ENCODE assay signal across 13 cellular contexts in the genomic region with DNA sequence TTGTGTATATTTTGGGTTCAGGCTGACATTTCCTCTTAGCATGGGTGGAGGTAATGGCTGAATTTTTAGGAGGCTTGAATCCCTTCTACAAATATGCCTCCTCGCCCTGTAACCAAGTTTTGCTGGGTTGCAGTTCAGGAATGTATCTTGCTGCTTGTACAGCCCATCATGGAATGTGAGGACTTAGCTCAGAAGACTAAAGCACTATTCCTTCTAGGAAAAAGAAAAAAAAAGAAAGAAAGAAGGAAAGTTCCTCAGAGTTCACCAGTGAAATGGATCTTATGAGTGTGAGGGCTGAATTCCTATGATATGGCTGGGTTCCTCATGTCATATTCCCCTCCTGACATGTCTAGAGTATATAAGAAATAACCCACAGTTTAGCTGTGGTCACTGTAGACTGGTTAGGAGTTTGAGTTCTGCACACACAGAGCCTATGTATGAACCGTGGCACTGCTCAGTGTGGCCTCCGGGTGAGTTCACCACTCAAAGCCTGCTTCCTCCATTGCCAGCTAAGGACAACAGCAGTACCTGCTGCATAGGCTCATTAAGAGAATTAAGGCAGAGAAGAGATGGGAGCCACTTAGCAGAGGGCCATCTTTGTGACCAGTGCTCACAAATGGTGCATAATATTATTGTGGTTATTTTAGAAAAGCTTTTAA.
DNase-seq lines count a peak whose midpoint lies in the region; ATAC-seq and TF ChIP-seq lines count a peak whose summit lies in the region.
"Had no signal": no experiment of that assay in that cellular context is flagged by ENCODE, and none has a peak within 500 bp of the region (broad histone marks: within the 10 kb centered on the region; RNA-seq: fewer than 3 reads in every experiment).

No MANE protein-coding gene starts in this region.

- no peak overlapping the region for H2BK15ac ChIP-seq in IMR-90 (ENCODE audit: low read depth, low read length)

- H3K4me3 ChIP-seq in BLaER1 treated with 17β-estradiol and CSF1 and Interleukin-3, amounts not matched to agents 10 nM and 100 nM: no peak overlapping the region
- no peak overlapping the region for H3K4me3 ChIP-seq in IMR-90 (ENCODE audit: insufficient read depth, low read depth, low read length)
- H3K4me3 ChIP-seq in colonic mucosa: no peak overlapping the region
- H3K4me3 ChIP-seq in prostate gland: no peak overlapping the region

- no peak overlapping the region for H3K23ac ChIP-seq in IMR-90 (ENCODE audit: low read depth, low read length)

- no peak overlapping the region for H2BK5ac ChIP-seq in IMR-90 (ENCODE audit: low read depth, low read length, poor library complexity, severe bottlenecking)

- no peak overlapping the region for H3K4me3 Mint-ChIP-seq in activated naive CD8-positive, alpha-beta T cell treated with anti-CD3 and anti-CD28 coated beads, Interleukin-2, amount 50 U/mL, for 24 hours
- H3K4me3 Mint-ChIP-seq: activated CD4-positive, alpha-beta T cell treated with anti-CD3 and anti-CD28 coated beads, Interleukin-2, amount 10 ng/mL, durations not matched to agents 24 days and 14 days; stimulated activated naive CD8-positive, alpha-beta T cell treated with anti-CD3 and anti-CD28 coated beads, Interleukin-15, Interleukin-2, amounts not matched to agents 100 ng/mL and 50 ng/mL, for 24 hours had no signal

- no peaks in the 10 kb centered on the region for H3K36me3 ChIP-seq in BLaER1 treated with 17β-estradiol and CSF1 and Interleukin-3, amounts not matched to agents 10 nM and 100 nM
- H3K36me3 ChIP-seq in IMR-90 (ENCODE audit: control insufficient read depth, insufficient read depth, low read length) (no peaks in the 10 kb centered on the region), colonic mucosa (no peaks in the 10 kb centered on the region), prostate gland (no peaks in the 10 kb centered on the region)

- no TSS peak for BruUV-seq in IMR-90 (replicated peaks; lab: Mats Ljungman, UMichigan)

- no peak overlapping the region for H3K4ac ChIP-seq in IMR-90 (ENCODE audit: low read depth, low read length)

- TF ChIP-seq RAD21 in IMR-90 (IDR thresholded peaks at IDR 0.05; ENCODE audit: low read length): no peak

- H3K9me1 ChIP-seq in IMR-90 (ENCODE audit: insufficient read depth, low read length): 0 out of 2 replicates have a peak, but pooled peaks cover 3% of the 10 kb centered on the region

- TF ChIP-seq CTCF in IMR-90 (conservative IDR thresholded peaks at IDR 0.05; ENCODE audit: low read depth, low read length) (no peak), colonic mucosa (IDR thresholded peaks at IDR 0.05) (no peak), prostate gland (IDR thresholded peaks at IDR 0.05) (no peak)

- H3K36me3 Mint-ChIP-seq in activated naive CD8-positive, alpha-beta T cell treated with anti-CD3 and anti-CD28 coated beads, Interleukin-2, amount 50 U/mL, for 24 hours (ENCODE audit: low read depth): no peaks in the 10 kb centered on the region

- ATAC-seq in IMR-90 (ENCODE audit: low read depth) (peak; percentile 93), HG03521 (IDR thresholded peaks at IDR 0.05; ENCODE audit: unreplicated experiment) (no peak)
- ATAC-seq in activated naive CD8-positive, alpha-beta T cell treated with anti-CD3 and anti-CD28 coated beads, Interleukin-2, amount 50 U/mL, for 24 hours: no peak

- no peaks in the 10 kb centered on the region for H3K27me3 ChIP-seq in BLaER1 treated with 17β-estradiol and CSF1 and Interleukin-3, amounts not matched to agents 10 nM and 100 nM
- peaks cover 15% of the 10 kb centered on the region for H3K27me3 ChIP-seq in IMR-90 (ENCODE audit: control insufficient read depth, insufficient read depth, low read length)
- no peaks in the 10 kb centered on the region for H3K27me3 ChIP-seq in colonic mucosa
- H3K27me3 ChIP-seq in prostate gland (replicated peaks; ENCODE audit: insufficient read depth): no peaks in the 10 kb centered on the region

- H3K9me3 ChIP-seq in BLaER1 treated with 17β-estradiol and CSF1 and Interleukin-3, amounts not matched to agents 10 nM and 100 nM (replicated peaks in 1 of 11): no peaks in the 10 kb centered on the region; a peak in 1 of 22 replicates
- H3K9me3 ChIP-seq in IMR-90 (ENCODE audit: control insufficient read depth, insufficient read depth, low read length) (no peaks in the 10 kb centered on the region), colonic mucosa (no peaks in the 10 kb centered on the region), prostate gland (no peaks in the 10 kb centered on the region)

- H3K56ac ChIP-seq in IMR-90 (ENCODE audit: extremely low read depth, insufficient read depth, low read length): no peak overlapping the region

- H2AFZ ChIP-seq in IMR-90 (replicated peaks; ENCODE audit: low read length, poor library complexity): no peak overlapping the region

- TF ChIP-seq POLR2A in IMR-90 (IDR thresholded peaks at IDR 0.05; ENCODE audit: low read depth, low read length) (no peak), prostate gland (IDR thresholded peaks at IDR 0.05) (no peak)

- peak overlapping the region in 9 of 11 experiments; percentile 11 to 52 (median 26); a peak in 13 of 22 replicates for H3K4me2 ChIP-seq in BLaER1 treated with 17β-estradiol and CSF1 and Interleukin-3, amounts not matched to agents 10 nM and 100 nM
- no peak overlapping the region for H3K4me2 ChIP-seq in IMR-90 (ENCODE audit: low read depth, low read length)

- no peak overlapping the region for H4K91ac ChIP-seq in IMR-90 (ENCODE audit: insufficient read depth, low read depth, low read length)

- POLR2A ChIA-PET in IMR-90 (lab: Charles Lee; ENCODE audit: unreplicated experiment): no interaction called here

- H3K27me3 Mint-ChIP-seq in activated naive CD8-positive, alpha-beta T cell treated with anti-CD3 and anti-CD28 coated beads, Interleukin-2, amount 50 U/mL, for 24 hours: peaks cover 4% of the 10 kb centered on the region
- H3K27me3 Mint-ChIP-seq: stimulated activated naive CD8-positive, alpha-beta T cell treated with anti-CD3 and anti-CD28 coated beads, Interleukin-15, Interleukin-2, amounts not matched to agents 100 ng/mL and 50 ng/mL, for 24 hours had no signal

- in situ Hi-C loops in IMR-90 (cut with MboI; ENCODE audit: low sequenced_read_pairs): no loop called here

- 83% methylated on average over 1 of the region's 3 CpGs; no CpG with 5 or more reads in 1 of the 2 experiments for WGBS in IMR-90 (ENCODE audit: extremely low coverage in 2 of 2, insufficient read length in 1 of 2), 2 experiments
- 84% methylated on average over 3 of the region's 3 CpGs for WGBS in prostate gland

- H3K4me1 ChIP-seq in BLaER1 treated with 17β-estradiol and CSF1 and Interleukin-3, amounts not matched to agents 10 nM and 100 nM: peaks cover 6 to 33% (median 17%) of the 10 kb centered on the region in 10 experiments; a peak in 18 of 20 replicates
- H3K4me1 ChIP-seq in IMR-90 (ENCODE audit: control insufficient read depth, insufficient read depth, low read length) (peaks cover 3% of the 10 kb centered on the region; the same call in 1 of the 2 replicates), colonic mucosa (no peaks in the 10 kb centered on the region), prostate gland (replicated peaks) (no peaks in the 10 kb centered on the region)

- H4K8ac ChIP-seq in IMR-90 (ENCODE audit: low read depth in 2 of 2, low read length in 2 of 2): no peak overlapping the region

- peak; percentile 36 for DNase-seq in IMR-90
- no peak for DNase-seq in colonic mucosa
- DNase-seq in prostate gland (ENCODE audit: low spot score): no peak
- no peak for DNase-seq in activated CD4-positive, alpha-beta T cell treated with anti-CD3 and anti-CD28 coated beads, Interleukin-2, amount 50 U/mL, for 1 hour
- no peak for DNase-seq in Kasumi-1 (lab: John Stamatoyannopoulos, UW)
- no peak for DNase-seq in activated naive CD8-positive, alpha-beta T cell treated with anti-CD3 and anti-CD28 coated beads, Interleukin-2, amount 50 U/mL, for 24 hours
- DNase-seq: activated CD4-positive, alpha-beta T cell treated with anti-CD3 and anti-CD28 coated beads, Interleukin-2, amount 10 ng/mL, durations not matched to agents 24 days and 14 days; anterior cingulate cortex; GF-D8; retina had no signal

- H4K20me1 ChIP-seq in BLaER1 treated with 17β-estradiol and CSF1 and Interleukin-3, amounts not matched to agents 10 nM and 100 nM: no peaks in the 10 kb centered on the region
- H4K20me1 ChIP-seq in IMR-90 (ENCODE audit: insufficient read depth, low read length): no peaks in the 10 kb centered on the region

- H2BK20ac ChIP-seq in IMR-90 (ENCODE audit: low read depth, low read length): no peak overlapping the region

- no peaks in the 10 kb centered on the region for H3K4me1 Mint-ChIP-seq in activated naive CD8-positive, alpha-beta T cell treated with anti-CD3 and anti-CD28 coated beads, Interleukin-2, amount 50 U/mL, for 24 hours
- H3K4me1 Mint-ChIP-seq: activated CD4-positive, alpha-beta T cell treated with anti-CD3 and anti-CD28 coated beads, Interleukin-2, amount 10 ng/mL, durations not matched to agents 24 days and 14 days had no signal

- no peak overlapping the region for H4K5ac ChIP-seq in IMR-90 (ENCODE audit: low read depth, low read length)

- H3K27ac Mint-ChIP-seq in activated naive CD8-positive, alpha-beta T cell treated with anti-CD3 and anti-CD28 coated beads, Interleukin-2, amount 50 U/mL, for 24 hours: no peak overlapping the region
- H3K27ac Mint-ChIP-seq: activated CD4-positive, alpha-beta T cell treated with anti-CD3 and anti-CD28 coated beads, Interleukin-2, amount 10 ng/mL, durations not matched to agents 24 days and 14 days; stimulated activated naive CD8-positive, alpha-beta T cell treated with anti-CD3 and anti-CD28 coated beads, Interleukin-15, Interleukin-2, amounts not matched to agents 100 ng/mL and 50 ng/mL, for 24 hours had no signal

- intact Hi-C loops in IMR-90 (cut with micrococcal nuclease): no loop called here
- intact Hi-C loops in colonic mucosa (cut with DNase I): no loop called here
- intact Hi-C loops in prostate gland (cut with DNase I): no loop called here

- H3K14ac ChIP-seq in IMR-90 (replicated peaks; ENCODE audit: low read depth, low read length): no peak overlapping the region

- no peak overlapping the region for H3K9ac ChIP-seq in BLaER1 treated with 17β-estradiol and CSF1 and Interleukin-3, amounts not matched to agents 10 nM and 100 nM
- no peak overlapping the region for H3K9ac ChIP-seq in IMR-90 (ENCODE audit: low read depth, low read length)
- H3K9ac ChIP-seq in colonic mucosa (ENCODE audit: low read depth in 2 of 2, low read length in 2 of 2): peak overlapping the region in 1 of 2 donors; percentile 38

- H3K18ac ChIP-seq in IMR-90 (ENCODE audit: low read depth, low read length): no peak overlapping the region

- no peak overlapping the region for H2BK120ac ChIP-seq in IMR-90 (ENCODE audit: low read depth, low read length)

- H3K27ac ChIP-seq in BLaER1 treated with 17β-estradiol and CSF1 and Interleukin-3, amounts not matched to agents 10 nM and 100 nM: no peak overlapping the region
- H3K27ac ChIP-seq in IMR-90 (ENCODE audit: insufficient read depth, low read length) (no peak overlapping the region), colonic mucosa (peak overlapping the region; percentile 43), prostate gland (peak overlapping the region; percentile 75 to 78)

- H3K9me3 Mint-ChIP-seq in activated naive CD8-positive, alpha-beta T cell treated with anti-CD3 and anti-CD28 coated beads, Interleukin-2, amount 50 U/mL, for 24 hours: no peaks in the 10 kb centered on the region
- H3K9me3 Mint-ChIP-seq: activated CD4-positive, alpha-beta T cell treated with anti-CD3 and anti-CD28 coated beads, Interleukin-2, amount 10 ng/mL, durations not matched to agents 24 days and 14 days; stimulated activated naive CD8-positive, alpha-beta T cell treated with anti-CD3 and anti-CD28 coated beads, Interleukin-15, Interleukin-2, amounts not matched to agents 100 ng/mL and 50 ng/mL, for 24 hours had no signal

- CTCF ChIA-PET in IMR-90 (lab: Yijun Ruan, JAX): interaction anchor here (1.2 to 1.7 kb wide), 2 partner anchors 10 kb away, joined by 3 to 8 read pairs; no protein-coding TSS in a partner anchor

- H2AK9ac ChIP-seq in IMR-90 (replicated peaks; ENCODE audit: low read depth, low read length, poor library complexity): no peak overlapping the region

- dilution Hi-C loops in IMR-90 (cut with HindIII; ENCODE audit: low sequenced_read_pairs, unreplicated experiment): no loop called here

- no peaks in the 10 kb centered on the region for H3K79me1 ChIP-seq in IMR-90 (ENCODE audit: low read depth in 1 of 2, low read length in 2 of 2)

- no peak overlapping the region for H2AK5ac ChIP-seq in IMR-90 (ENCODE audit: low read depth, low read length)

Comparison
In these comparisons a context has a peak if more than half of its experiments do, and no peak if none do; other contexts are left out.
1. H3K27ac ChIP-seq: peak in colonic mucosa (single experiment) and prostate gland (2 of 2); none in BLaER1 treated with 17β-estradiol and CSF1 and Interleukin-3, amounts not matched to agents 10 nM and 100 nM (0 of 11) and IMR-90 (single experiment).